In genomic region chr5:144465441-144465840, GRCh38 we compare ENCODE assay signal across 28 cellular contexts.
"Had no signal": no experiment of that assay in that cellular context is flagged by ENCODE, and none has a peak within 500 bp of the region (broad histone marks: within the 10 kb centered on the region; RNA-seq: fewer than 3 reads in every experiment).

No MANE protein-coding gene starts in this region.

- H3K36me3 ChIP-seq: heart right ventricle, lower lobe of right lung, right atrium auricular region, upper lobe of left lung, vagina had no signal

- H3K4me1 ChIP-seq: heart right ventricle, lower lobe of right lung, right atrium auricular region, upper lobe of left lung, vagina had no signal

- ATAC-seq: activated naive CD4-positive, alpha-beta T cell treated with anti-CD3 and anti-CD28 coated beads, Interleukin-2, amount 50 U/mL, for 72 hours; activated T-cell treated with anti-CD3 and anti-CD28 coated beads, Interleukin-2, amount 50 U/mL, for 72 hours; heart right ventricle; left lobe of liver; lower lobe of right lung; natural killer cell; stimulated activated memory B cell treated with anti-CD40 and anti-IgM and Interleukin-4, amounts not matched to agents 10 μg/mL and 1 μg/mL and 100 μg/mL, for 72 hours; stimulated activated naive CD8-positive, alpha-beta T cell treated with anti-CD3 and anti-CD28 coated beads, Interleukin-15, amount 100 ng/mL, for 72 hours had no signal

- H3K27ac ChIP-seq: coronary artery, dorsolateral prefrontal cortex, heart right ventricle, lower lobe of right lung, right atrium auricular region, upper lobe of left lung, vagina, VCaP had no signal

- H3K27me3 ChIP-seq: dorsolateral prefrontal cortex, right atrium auricular region, upper lobe of left lung, vagina had no signal

- H3K4me2 ChIP-seq: smooth muscle cell had no signal

- H3K4me3 ChIP-seq: coronary artery, dorsolateral prefrontal cortex, heart right ventricle, lower lobe of right lung, right atrium auricular region, smooth muscle cell, upper lobe of left lung, vagina had no signal

- DNase-seq: activated CD4-positive, alpha-beta T cell treated with anti-CD3 and anti-CD28 coated beads for 4 hours; activated CD4-positive, alpha-beta T cell treated with anti-CD3 and anti-CD28 coated beads, Interleukin-2, amount 50 U/mL, for 4 hours; activated naive CD4-positive, alpha-beta T cell; activated T-cell treated with anti-CD3 and anti-CD28 coated beads for 4 hours; activated T-cell treated with anti-CD3 and anti-CD28 coated beads, Interleukin-2, amount 50 U/mL, for 72 hours; aorta; dorsolateral prefrontal cortex; effector memory CD4-positive, alpha-beta T cell; heart right ventricle; kidney glomerular epithelial cell; lower lobe of right lung; mesendoderm; natural killer cell; stimulated activated CD4-positive, alpha-beta T cell treated with anti-CD3 and anti-CD28 coated beads, Interleukin-1b, Interleukin-23, amount 100 ng/mL, for 48 hours; stimulated activated CD4-positive, alpha-beta T cell treated with anti-CD3 and anti-CD28 coated beads, Interleukin-4, amount 100 ng/mL, for 4 hours; stimulated activated CD8-positive, alpha-beta memory T cell treated with anti-CD3 and anti-CD28 coated beads, Interleukin-4, amount 100 ng/mL, for 48 hours; stimulated activated naive CD8-positive, alpha-beta T cell treated with anti-CD3 and anti-CD28 coated beads, Interleukin-15, amount 100 ng/mL, for 72 hours; substantia nigra; T-helper 9 cell; upper lobe of left lung had no signal

- H3K9me3 ChIP-seq: heart right ventricle, lower lobe of right lung, right atrium auricular region, upper lobe of left lung, vagina had no signal
